3 cellular contexts compared by ENCODE assay signal in genomic region chr14:30569216-30569902, GRCh38.
TF ChIP-seq lines count a peak whose summit lies in the region.

No MANE protein-coding gene starts in this region.

TF ChIP-seq in SK-N-SH treated with all-trans-retinoic acid at 6 μM for 48 hours, 23 proteins besides CTCF, POLR2A, EP300 and RAD21:
- no peak for TF ChIP-seq TCF4 (CRISPR knock-in tag; IDR thresholded peaks at IDR 0.05; ENCODE audit: borderline replicate concordance)

TF ChIP-seq in SK-N-SH, 30 proteins besides CTCF, POLR2A, EP300 and RAD21:
- TF ChIP-seq POLR2AphosphoS5 (IDR thresholded peaks at IDR 0.05; ENCODE audit: low read depth, low read length) (no peak), FOXM1 (IDR thresholded peaks at IDR 0.05; ENCODE audit: low read depth) (no peak), NRF1 (IDR thresholded peaks at IDR 0.05; ENCODE audit: low read depth, low read length) (no peak), MXI1 (IDR thresholded peaks at IDR 0.05; ENCODE audit: low read depth, low read length) (no peak), RCOR1 (IDR thresholded peaks at IDR 0.05; ENCODE audit: low read length) (no peak), NFIC (IDR thresholded peaks at IDR 0.05; ENCODE audit: borderline replicate concordance) (no peak), RFX5 (IDR thresholded peaks at IDR 0.05; ENCODE audit: low read length) (no peak), TCF12 (IDR thresholded peaks at IDR 0.05) (no peak), REST (IDR thresholded peaks at IDR 0.05; ENCODE audit: low read depth, low read length) (no peak), EZH2phosphoT487 (IDR thresholded peaks at IDR 0.05; ENCODE audit: borderline replicate concordance, low read depth) (no peak), FOSL2 (IDR thresholded peaks at IDR 0.05; ENCODE audit: borderline replicate concordance, low read depth) (no peak), ELF1 (IDR thresholded peaks at IDR 0.05) (no peak), TAF1 (IDR thresholded peaks at IDR 0.05; ENCODE audit: borderline replicate concordance, low read depth, low read length) (no peak), ZBTB33 (IDR thresholded peaks at IDR 0.05; ENCODE audit: borderline replicate concordance, low read depth) (no peak), USF1 (IDR thresholded peaks at IDR 0.05; ENCODE audit: borderline replicate concordance, low read depth) (no peak), CHD2 (IDR thresholded peaks at IDR 0.05; ENCODE audit: low read length, partially characterized antibody) (no peak), MAX (IDR thresholded peaks at IDR 0.05; ENCODE audit: low read depth) (no peak), MEF2A (IDR thresholded peaks at IDR 0.05; ENCODE audit: borderline replicate concordance, low read depth) (no peak)

TF ChIP-seq in K562, 482 proteins besides CTCF, POLR2A, EP300 and RAD21:
- no peak for TF ChIP-seq MYBL2 (IDR thresholded peaks at IDR 0.05; ENCODE audit: low read depth)
- TF ChIP-seq MYBL2 (CRISPR knock-in tag; IDR thresholded peaks at IDR 0.05; ENCODE audit: borderline replicate concordance), result no peak
- TF ChIP-seq MCM7 (IDR thresholded peaks at IDR 0.05), result no peak
- TF ChIP-seq RERE (CRISPR knock-in tag; IDR thresholded peaks at IDR 0.05; ENCODE audit: borderline replicate concordance), result no peak
- TF ChIP-seq MGA (IDR thresholded peaks at IDR 0.05), result no peak
- TF ChIP-seq ZNF354B (CRISPR knock-in tag; IDR thresholded peaks at IDR 0.05), result no peak
- no peak for TF ChIP-seq CXXC5 (CRISPR knock-in tag; IDR thresholded peaks at IDR 0.05)
- no peak for TF ChIP-seq ZBTB34 (CRISPR knock-in tag; IDR thresholded peaks at IDR 0.05)
- TF ChIP-seq AFF1 (IDR thresholded peaks at IDR 0.05; ENCODE audit: low read depth in 1 of 2, partially characterized antibody in 2 of 2), result no peak
- TF ChIP-seq PHB2 (IDR thresholded peaks at IDR 0.05; ENCODE audit: low read depth), result no peak
- TF ChIP-seq HES1 (IDR thresholded peaks at IDR 0.05; ENCODE audit: low read depth), result no peak
- no peak for TF ChIP-seq ZNF79 (CRISPR knock-in tag; IDR thresholded peaks at IDR 0.05; ENCODE audit: low read depth)
- TF ChIP-seq C11orf30 (IDR thresholded peaks at IDR 0.05; ENCODE audit: low read depth), result no peak
- no peak for TF ChIP-seq E2F8 (IDR thresholded peaks at IDR 0.05; ENCODE audit: low read depth, partially characterized antibody)
- no peak for TF ChIP-seq ZBTB17 (CRISPR knock-in tag; IDR thresholded peaks at IDR 0.05)
